ENCODE assay signal across 11 cellular contexts in the genomic region with DNA sequence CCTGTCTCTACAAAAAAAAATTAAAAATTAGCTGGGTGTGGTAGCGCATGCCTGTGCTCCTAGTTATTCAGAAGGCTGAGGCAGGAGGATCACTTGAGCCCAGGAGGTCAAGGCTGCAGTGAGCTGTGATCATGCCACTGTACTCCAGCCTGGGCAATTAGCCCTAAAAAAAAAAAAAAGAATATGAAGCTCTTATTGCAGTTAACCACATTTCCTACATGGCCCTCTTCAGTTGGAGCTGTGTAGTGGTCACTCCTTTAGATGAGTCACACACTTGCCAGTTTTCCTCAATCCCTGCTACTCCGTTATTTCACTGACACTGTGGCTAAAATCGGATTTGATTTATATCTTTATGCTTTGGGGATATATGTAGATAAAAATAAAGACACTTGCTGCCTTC. TPM values are rescaled to one million over a fixed set of nuclear protein-coding genes. Genes with fewer than 3 reads are reported as not detected.
DNase-seq lines count a peak whose midpoint lies in the region; ATAC-seq and TF ChIP-seq lines count a peak whose summit lies in the region.
"Had no signal": no experiment of that assay in that cellular context is flagged by ENCODE, and none has a peak within 500 bp of the region (broad histone marks: within the 10 kb centered on the region; RNA-seq: fewer than 3 reads in every experiment).

No MANE protein-coding gene starts in this region.

- POLR2A ChIA-PET in CD4-positive, alpha-beta T cell (lab: Charles Lee), result interaction anchor here (15.8 kb wide), 1 partner anchor 12 kb away, joined by 174 read pairs; the partner anchor contains the start of gene NFYC

- no peak overlapping the region for H3K4me3 Mint-ChIP-seq in CD4-positive, alpha-beta T cell

- H3K27me3 ChIP-seq in CD4-positive, alpha-beta T cell (ENCODE audit: control insufficient read depth, insufficient read depth, low read length), result no peaks in the 10 kb centered on the region
- H3K27me3 ChIP-seq in adipocyte (replicated peaks; ENCODE audit: control insufficient read depth, insufficient read depth, low read length) (no peaks in the 10 kb centered on the region), left lung (no peaks in the 10 kb centered on the region), smooth muscle cell (ENCODE audit: low read depth) (no peaks in the 10 kb centered on the region), heart right ventricle (no peaks in the 10 kb centered on the region)

- peak overlapping the region; percentile 58 for H3K27ac Mint-ChIP-seq in CD4-positive, alpha-beta T cell

- no peaks in the 10 kb centered on the region for H3K36me3 Mint-ChIP-seq in CD4-positive, alpha-beta T cell (ENCODE audit: low read depth)

- H2AFZ ChIP-seq in smooth muscle cell (ENCODE audit: low read depth), result no peak overlapping the region

- no peaks in the 10 kb centered on the region for H3K9me3 Mint-ChIP-seq in CD4-positive, alpha-beta T cell

- H3K4me3 ChIP-seq in adipocyte (ENCODE audit: low read length), result no peak overlapping the region
- H3K4me3 ChIP-seq in left lung, result no peak overlapping the region
- no peak overlapping the region for H3K4me3 ChIP-seq in smooth muscle cell
- no peak overlapping the region for H3K4me3 ChIP-seq in heart right ventricle

- no peak for DNase-seq in CD4-positive, alpha-beta T cell
- DNase-seq in KBM-7, result peak; percentile 43
- DNase-seq in adipocyte (ENCODE audit: low read depth), result peak; percentile 12
- DNase-seq in left lung, result no peak
- no peak for DNase-seq in smooth muscle cell (lab: John Stamatoyannopoulos, UW; ENCODE audit: unreplicated experiment)
- no peak for DNase-seq in dedifferentiated amniotic fluid mesenchymal stem cell (ENCODE audit: extremely low spot score)
- no peak for DNase-seq in heart right ventricle
- DNase-seq: DMS 273 treated with DMSO at 0.1 percent for 48 hours; midbrain; stimulated activated CD4-positive, alpha-beta T cell treated with anti-CD3 and anti-CD28 coated beads, Interleukin-1b, Interleukin-23, amount 100 ng/mL, for 48 hours had no signal

- peaks cover 85% of the 10 kb centered on the region for H3K79me2 ChIP-seq in smooth muscle cell (ENCODE audit: low read depth)

- no peak overlapping the region for H3K9ac ChIP-seq in adipocyte (ENCODE audit: low read length)
- H3K9ac ChIP-seq in smooth muscle cell (ENCODE audit: low read depth), result no peak overlapping the region

- no peaks in the 10 kb centered on the region for H3F3A ChIP-seq in smooth muscle cell (ENCODE audit: low read depth)

- H4K20me1 ChIP-seq in smooth muscle cell (ENCODE audit: low read depth), result peaks cover 60% of the 10 kb centered on the region

- TF ChIP-seq CTCF in CD4-positive, alpha-beta T cell (IDR thresholded peaks at IDR 0.05), result no peak
- TF ChIP-seq CTCF in left lung (IDR thresholded peaks at IDR 0.05) (no peak), smooth muscle cell (IDR thresholded peaks at IDR 0.05; ENCODE audit: borderline replicate concordance, insufficient read depth, poor library complexity, severe bottlenecking) (no peak), heart right ventricle (IDR thresholded peaks at IDR 0.05) (no peak)

- intact Hi-C loops in CD4-positive, alpha-beta T cell (cut with DNase I, micrococcal nuclease), result no loop called here
- intact Hi-C loops in left lung (cut with DNase I) (no loop called here), heart right ventricle (cut with DNase I) (no loop called here)

- ATAC-seq in CD4-positive, alpha-beta T cell (ENCODE audit: poor library complexity), result no peak
- ATAC-seq in left lung, result peak; percentile 90
- no peak for ATAC-seq in GM18511 (IDR thresholded peaks at IDR 0.05; ENCODE audit: unreplicated experiment)
- no peak for ATAC-seq in heart right ventricle

- no peaks in the 10 kb centered on the region for H3K27me3 Mint-ChIP-seq in CD4-positive, alpha-beta T cell

- peaks cover 17% of the 10 kb centered on the region for H3K4me1 ChIP-seq in adipocyte (ENCODE audit: control insufficient read depth, insufficient read depth, low read length)
- peaks cover 5 to 71% of the 10 kb centered on the region in 2 donors for H3K4me1 ChIP-seq in left lung
- peaks cover 6% of the 10 kb centered on the region for H3K4me1 ChIP-seq in smooth muscle cell (ENCODE audit: low read depth)
- H3K4me1 ChIP-seq in heart right ventricle, result peaks cover 0 to 62% (median 51%) of the 10 kb centered on the region in 9 donors

- H3K4me2 ChIP-seq in smooth muscle cell, result no peak overlapping the region

- in situ Hi-C loops in KBM-7 (cut with MboI; ENCODE audit: low pct_unique_long_range_greater_than_20kb, low sequenced_read_pairs), result no loop called here

- no peaks in the 10 kb centered on the region for H3K9me3 ChIP-seq in CD4-positive, alpha-beta T cell (ENCODE audit: control insufficient read depth, low read length)
- H3K9me3 ChIP-seq in adipocyte (ENCODE audit: control insufficient read depth, low read length) (no peaks in the 10 kb centered on the region), left lung (no peaks in the 10 kb centered on the region), smooth muscle cell (replicated peaks; ENCODE audit: low read depth) (no peaks in the 10 kb centered on the region), heart right ventricle (no peaks in the 10 kb centered on the region)

- CTCF ChIA-PET in CD4-positive, alpha-beta T cell (lab: Charles Lee), result interaction anchor here (1.0 to 1.5 kb wide), 2 partner anchors 8 to 13 kb away, joined by 3 read pairs; no protein-coding TSS in a partner anchor

- H3K27ac ChIP-seq in CD4-positive, alpha-beta T cell (ENCODE audit: low read depth, low read length), result no peak overlapping the region
- H3K27ac ChIP-seq in left lung (peak overlapping the region; percentile 1 to 30), smooth muscle cell (ENCODE audit: low read depth) (no peak overlapping the region), heart right ventricle (no peak overlapping the region)

- H3K36me3 ChIP-seq in adipocyte (ENCODE audit: control insufficient read depth, insufficient read depth, low read length, severe bottlenecking) (no peaks in the 10 kb centered on the region), left lung (no peaks in the 10 kb centered on the region), smooth muscle cell (ENCODE audit: low read depth) (no peaks in the 10 kb centered on the region), heart right ventricle (no peaks in the 10 kb centered on the region)

- WGBS in smooth muscle cell (ENCODE audit: low lambda C conversion rate), result 63% methylated on average over 3 of the region's 3 CpGs
- 89 to 97% methylated on average over 3 of the region's 3 CpGs for WGBS in heart right ventricle, 2 donors

- H3K4me1 Mint-ChIP-seq in CD4-positive, alpha-beta T cell (ENCODE audit: low read depth), result peaks cover 71% of the 10 kb centered on the region

RNA-seq across cellular contexts. Expression of gene NFYC, which starts 11.8 kb away (rescaled TPM):
- total RNA-seq in CD4-positive, alpha-beta T cell, result 10 to 100 TPM; 28.6 to 35.2 TPM
- total RNA-seq in left lung, result 10 to 100 TPM; 54.6 to 56.0 TPM
- total RNA-seq in smooth muscle cell, result 18.1 and 18.4 TPM in 2 replicates
- 28.6 and 35.3 TPM in 2 replicates for polyA plus RNA-seq in smooth muscle cell
- total RNA-seq in heart right ventricle, result 10 to 100 TPM; 56.1 to 84.7 (median 73.1) TPM
- 10 to 100 TPM; 49.9 to 55.8 TPM for polyA plus RNA-seq in heart right ventricle

RNA-seq across cellular contexts. Expression of gene RIMS3, which starts 37.8 kb away (rescaled TPM):
- total RNA-seq in CD4-positive, alpha-beta T cell, result 1 to 10 TPM in 1 of 2 experiments, under 1 TPM in 1; 0.99 to 1.1 TPM
- total RNA-seq in left lung (1 to 10 TPM; 4.4 to 5.0 TPM), smooth muscle cell (2.2 and 2.6 TPM in 2 replicates), heart right ventricle (1 to 10 TPM in 3 of 10 donors, under 1 TPM in 7; 0.34 to 2.0 (median 0.79) TPM)
- polyA plus RNA-seq in smooth muscle cell (0.33 and 2.0 TPM in 2 replicates), heart right ventricle (under 1 TPM; 0.14 to 0.22 TPM)

Comparison
In these comparisons a context has a peak if more than half of its experiments do, and no peak if none do; other contexts are left out.
1. DNase-seq: peak in KBM-7 (single experiment) and adipocyte (single experiment); none in CD4-positive, alpha-beta T cell (0 of 10), left lung (0 of 2), smooth muscle cell (single experiment), dedifferentiated amniotic fluid mesenchymal stem cell (single experiment) and heart right ventricle (0 of 2).
2. H3K27ac ChIP-seq: peak in left lung (2 of 2); none in CD4-positive, alpha-beta T cell (single experiment), smooth muscle cell (single experiment) and heart right ventricle (0 of 10).